In genomic region chr19:17303167-17303939, GRCh38 we compare ENCODE assay signal across 8 cellular contexts. TPM values are rescaled to one million over a fixed set of nuclear protein-coding genes. Genes with fewer than 3 reads are reported as not detected.
DNase-seq lines count a peak whose midpoint lies in the region; ATAC-seq and TF ChIP-seq lines count a peak whose summit lies in the region.

ABHD8 (minus strand) TSS chr19:17303425; CDS start chr19:17301616, 1,809 bp downstream.

- H3K36me3 Mint-ChIP-seq in endothelial cell (ENCODE audit: low read depth, unreplicated experiment) (peaks cover 6% of the 10 kb centered on the region), mesothelial cell of epicardium (peaks cover 1% of the 10 kb centered on the region)

- DNase-seq in COLO829 (ENCODE audit: low spot score) (peak; percentile 85), HUDEP-2 (lab: John Stamatoyannopoulos, UW; ENCODE audit: unreplicated experiment in 76 of 76) (peak in 75 of 76 experiments; percentile 54 to 99 (median 97)), NOMO-1 treated with dmso at 0.1 percent for 144 hours (lab: John Stamatoyannopoulos, UW; ENCODE audit: unreplicated experiment) (peak; percentile 89), endothelial cell (ENCODE audit: low spot score) (peak; percentile 98), mesothelial cell of epicardium (ENCODE audit: low spot score in 2 of 2, unreplicated experiment in 2 of 2) (peak; percentile 89 to 97)
- DNase-seq in activated CD8-positive, alpha-beta memory T cell treated with anti-CD3 and anti-CD28 coated beads, Interleukin-2, amount 50 U/mL, for 4 hours = peak; percentile 93
- peak; percentile 65 for DNase-seq in stimulated activated CD8-positive, alpha-beta memory T cell treated with anti-CD3 and anti-CD28 coated beads, Interleukin-15, amount 100 ng/mL, for 24 hours (ENCODE audit: low read depth)

- peaks cover 3% of the 10 kb centered on the region for H3K27me3 Mint-ChIP-seq in endothelial cell (ENCODE audit: unreplicated experiment)
- no peaks in the 10 kb centered on the region for H3K27me3 Mint-ChIP-seq in mesothelial cell of epicardium (ENCODE audit: low read depth)

- H3K27ac Mint-ChIP-seq in endothelial cell (ENCODE audit: unreplicated experiment) = no peak within 1 kb of the TSS
- H3K27ac Mint-ChIP-seq in mesothelial cell of epicardium = peak within 1 kb of the TSS; percentile 66

- H3K4me1 Mint-ChIP-seq in endothelial cell (ENCODE audit: unreplicated experiment) = peaks cover 17% of the 10 kb centered on the region
- peaks cover 30% of the 10 kb centered on the region for H3K4me1 Mint-ChIP-seq in mesothelial cell of epicardium

- ATAC-seq in GM19468 (IDR thresholded peaks at IDR 0.05; ENCODE audit: extremely low read depth, unreplicated experiment) = peak; percentile 23

- H3K9me3 Mint-ChIP-seq in endothelial cell (ENCODE audit: unreplicated experiment) (no peaks in the 10 kb centered on the region), mesothelial cell of epicardium (no peaks in the 10 kb centered on the region)

- TF ChIP-seq CTCF in endothelial cell (IDR thresholded peaks at IDR 0.05; ENCODE audit: unreplicated experiment) = peak; percentile 74
- TF ChIP-seq CTCF in mesothelial cell of epicardium (IDR thresholded peaks at IDR 0.05; ENCODE audit: unreplicated experiment) = peak; percentile 56

- H3K4me3 Mint-ChIP-seq in endothelial cell (ENCODE audit: unreplicated experiment) = peak within 1 kb of the TSS; percentile 79
- peak within 1 kb of the TSS; percentile 75 for H3K4me3 Mint-ChIP-seq in mesothelial cell of epicardium

RNA-seq across cellular contexts. Expression of gene ABHD8, which starts in this region (rescaled TPM):
- total RNA-seq in endothelial cell (ENCODE audit: unreplicated experiment) (8.9 TPM), mesothelial cell of epicardium (25.4 to 26.4 TPM (median 26.1 TPM) in 3 replicates)

Comparison
In these comparisons a context has a peak if more than half of its experiments do, and no peak if none do; other contexts are left out.
1. Peak in every context shown above with its lines: DNase-seq and ATAC-seq.